ENCODE assay signal across 1 cellular context in genomic region chr6:43532201-43532600, GRCh38.
TF ChIP-seq lines count a peak whose summit lies in the region.

No MANE protein-coding gene starts in this region.

TF ChIP-seq in IMR-90, 13 proteins besides CTCF, POLR2A, EP300 and RAD21:
- TF ChIP-seq BHLHE40 (IDR thresholded peaks at IDR 0.05; ENCODE audit: low read depth, low read length) (no peak), USF2 (IDR thresholded peaks at IDR 0.05; ENCODE audit: low read depth, low read length) (no peak), NFE2L2 (IDR thresholded peaks at IDR 0.05; ENCODE audit: low read depth, low read length) (no peak), RCOR1 (IDR thresholded peaks at IDR 0.05; ENCODE audit: insufficient replicate concordance, low read length) (no peak), MXI1 (IDR thresholded peaks at IDR 0.05; ENCODE audit: borderline replicate concordance, low read depth, low read length) (no peak), FOS (IDR thresholded peaks at IDR 0.05; ENCODE audit: low read depth, low read length) (no peak), MAFK (IDR thresholded peaks at IDR 0.05; ENCODE audit: low read depth, low read length) (no peak)
